In the genomic region with DNA sequence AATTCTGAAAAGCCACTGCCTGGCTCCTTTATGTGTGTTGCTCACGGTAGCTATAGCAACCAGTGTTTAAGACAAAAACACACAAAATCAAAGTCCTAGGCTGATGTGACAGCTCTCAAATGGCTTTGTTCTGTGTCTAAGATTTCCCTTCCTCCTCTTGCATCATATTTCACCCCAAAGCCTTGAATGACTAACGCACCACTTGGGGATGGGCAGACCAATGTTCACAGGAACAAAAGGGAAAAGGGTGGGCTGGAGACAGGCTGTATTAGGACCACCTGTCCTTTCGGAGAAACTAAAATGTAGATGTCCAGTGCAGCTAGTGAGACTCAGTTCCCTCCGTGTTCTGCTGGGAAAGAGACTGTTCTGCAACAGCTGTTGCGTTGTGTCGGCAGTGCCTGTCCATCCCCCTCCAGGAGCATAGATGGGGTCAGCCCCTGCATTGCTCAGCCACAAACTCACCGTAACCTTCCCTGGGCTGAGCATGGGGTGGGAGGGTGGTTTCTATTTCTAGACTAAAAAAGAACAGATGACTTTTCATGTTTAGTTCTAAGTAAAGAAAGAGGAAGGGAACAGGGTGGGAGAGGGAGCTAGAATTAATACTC, we compare ENCODE assay signal across 1 cellular context.
TF ChIP-seq lines count a peak whose summit lies in the region.

No MANE protein-coding gene starts in this region.

TF ChIP-seq in HepG2, 621 proteins besides CTCF, POLR2A, EP300 and RAD21 (continued from another document and continues in another):
- TF ChIP-seq, protein P1, sequence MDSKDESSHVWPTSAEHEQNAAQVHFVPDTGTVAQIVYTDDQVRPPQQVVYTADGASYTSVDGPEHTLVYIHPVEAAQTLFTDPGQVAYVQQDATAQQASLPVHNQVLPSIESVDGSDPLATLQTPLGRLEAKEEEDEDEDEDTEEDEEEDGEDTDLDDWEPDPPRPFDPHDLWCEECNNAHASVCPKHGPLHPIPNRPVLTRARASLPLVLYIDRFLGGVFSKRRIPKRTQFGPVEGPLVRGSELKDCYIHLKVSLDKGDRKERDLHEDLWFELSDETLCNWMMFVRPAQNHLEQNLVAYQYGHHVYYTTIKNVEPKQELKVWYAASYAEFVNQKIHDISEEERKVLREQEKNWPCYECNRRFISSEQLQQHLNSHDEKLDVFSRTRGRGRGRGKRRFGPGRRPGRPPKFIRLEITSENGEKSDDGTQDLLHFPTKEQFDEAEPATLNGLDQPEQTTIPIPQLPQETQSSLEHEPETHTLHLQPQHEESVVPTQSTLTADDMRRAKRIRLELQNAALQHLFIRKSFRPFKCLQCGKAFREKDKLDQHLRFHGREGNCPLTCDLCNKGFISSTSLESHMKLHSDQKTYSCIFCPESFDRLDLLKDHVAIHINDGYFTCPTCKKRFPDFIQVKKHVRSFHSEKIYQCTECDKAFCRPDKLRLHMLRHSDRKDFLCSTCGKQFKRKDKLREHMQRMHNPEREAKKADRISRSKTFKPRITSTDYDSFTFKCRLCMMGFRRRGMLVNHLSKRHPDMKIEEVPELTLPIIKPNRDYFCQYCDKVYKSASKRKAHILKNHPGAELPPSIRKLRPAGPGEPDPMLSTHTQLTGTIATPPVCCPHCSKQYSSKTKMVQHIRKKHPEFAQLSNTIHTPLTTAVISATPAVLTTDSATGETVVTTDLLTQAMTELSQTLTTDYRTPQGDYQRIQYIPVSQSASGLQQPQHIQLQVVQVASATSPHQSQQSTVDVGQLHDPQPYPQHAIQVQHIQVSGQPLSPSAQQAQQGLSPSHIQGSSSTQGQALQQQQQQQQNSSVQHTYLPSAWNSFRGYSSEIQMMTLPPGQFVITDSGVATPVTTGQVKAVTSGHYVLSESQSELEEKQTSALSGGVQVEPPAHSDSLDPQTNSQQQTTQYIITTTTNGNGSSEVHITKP (CRISPR knock-in tag; IDR thresholded peaks at IDR 0.05; ENCODE audit: low read depth): peak; percentile 94
- TF ChIP-seq NR1H2 (CRISPR knock-in tag; IDR thresholded peaks at IDR 0.05; ENCODE audit: borderline replicate concordance, low read depth): no peak
- no peak for TF ChIP-seq DNMT3B (CRISPR knock-in tag; conservative IDR thresholded peaks at IDR 0.05)
- TF ChIP-seq, protein P2, sequence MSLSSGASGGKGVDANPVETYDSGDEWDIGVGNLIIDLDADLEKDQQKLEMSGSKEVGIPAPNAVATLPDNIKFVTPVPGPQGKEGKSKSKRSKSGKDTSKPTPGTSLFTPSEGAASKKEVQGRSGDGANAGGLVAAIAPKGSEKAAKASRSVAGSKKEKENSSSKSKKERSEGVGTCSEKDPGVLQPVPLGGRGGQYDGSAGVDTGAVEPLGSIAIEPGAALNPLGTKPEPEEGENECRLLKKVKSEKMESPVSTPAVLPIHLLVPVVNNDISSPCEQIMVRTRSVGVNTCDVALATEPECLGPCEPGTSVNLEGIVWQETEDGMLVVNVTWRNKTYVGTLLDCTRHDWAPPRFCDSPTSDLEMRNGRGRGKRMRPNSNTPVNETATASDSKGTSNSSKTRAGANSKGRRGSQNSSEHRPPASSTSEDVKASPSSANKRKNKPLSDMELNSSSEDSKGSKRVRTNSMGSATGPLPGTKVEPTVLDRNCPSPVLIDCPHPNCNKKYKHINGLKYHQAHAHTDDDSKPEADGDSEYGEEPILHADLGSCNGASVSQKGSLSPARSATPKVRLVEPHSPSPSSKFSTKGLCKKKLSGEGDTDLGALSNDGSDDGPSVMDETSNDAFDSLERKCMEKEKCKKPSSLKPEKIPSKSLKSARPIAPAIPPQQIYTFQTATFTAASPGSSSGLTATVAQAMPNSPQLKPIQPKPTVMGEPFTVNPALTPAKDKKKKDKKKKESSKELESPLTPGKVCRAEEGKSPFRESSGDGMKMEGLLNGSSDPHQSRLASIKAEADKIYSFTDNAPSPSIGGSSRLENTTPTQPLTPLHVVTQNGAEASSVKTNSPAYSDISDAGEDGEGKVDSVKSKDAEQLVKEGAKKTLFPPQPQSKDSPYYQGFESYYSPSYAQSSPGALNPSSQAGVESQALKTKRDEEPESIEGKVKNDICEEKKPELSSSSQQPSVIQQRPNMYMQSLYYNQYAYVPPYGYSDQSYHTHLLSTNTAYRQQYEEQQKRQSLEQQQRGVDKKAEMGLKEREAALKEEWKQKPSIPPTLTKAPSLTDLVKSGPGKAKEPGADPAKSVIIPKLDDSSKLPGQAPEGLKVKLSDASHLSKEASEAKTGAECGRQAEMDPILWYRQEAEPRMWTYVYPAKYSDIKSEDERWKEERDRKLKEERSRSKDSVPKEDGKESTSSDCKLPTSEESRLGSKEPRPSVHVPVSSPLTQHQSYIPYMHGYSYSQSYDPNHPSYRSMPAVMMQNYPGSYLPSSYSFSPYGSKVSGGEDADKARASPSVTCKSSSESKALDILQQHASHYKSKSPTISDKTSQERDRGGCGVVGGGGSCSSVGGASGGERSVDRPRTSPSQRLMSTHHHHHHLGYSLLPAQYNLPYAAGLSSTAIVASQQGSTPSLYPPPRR (CRISPR knock-in tag; IDR thresholded peaks at IDR 0.05; ENCODE audit: borderline replicate concordance): peak; percentile 47; the same call in 1 of the 2 replicates
- no peak for TF ChIP-seq SP140L (CRISPR knock-in tag; IDR thresholded peaks at IDR 0.05; ENCODE audit: borderline replicate concordance)
- TF ChIP-seq ZNF570 (CRISPR knock-in tag; IDR thresholded peaks at IDR 0.05; ENCODE audit: borderline replicate concordance): no peak
- TF ChIP-seq ZFP82 (CRISPR knock-in tag; IDR thresholded peaks at IDR 0.05; ENCODE audit: borderline replicate concordance): no peak
- 0 out of 2 replicates have a peak, but pooled peaks have one; percentile 32 for TF ChIP-seq NR2F2 (IDR thresholded peaks at IDR 0.05; ENCODE audit: borderline replicate concordance, low read depth)
- peak; percentile 97 for TF ChIP-seq CEBPG (CRISPR knock-in tag; IDR thresholded peaks at IDR 0.05)
- TF ChIP-seq ETV5 (CRISPR knock-in tag; IDR thresholded peaks at IDR 0.05; ENCODE audit: borderline replicate concordance): peak; percentile 67; the same call in 1 of the 2 replicates
- TF ChIP-seq RXRB (CRISPR knock-in tag; IDR thresholded peaks at IDR 0.05; ENCODE audit: borderline replicate concordance): peak; percentile 39; the same call in 1 of the 2 replicates
- TF ChIP-seq, protein P3, sequence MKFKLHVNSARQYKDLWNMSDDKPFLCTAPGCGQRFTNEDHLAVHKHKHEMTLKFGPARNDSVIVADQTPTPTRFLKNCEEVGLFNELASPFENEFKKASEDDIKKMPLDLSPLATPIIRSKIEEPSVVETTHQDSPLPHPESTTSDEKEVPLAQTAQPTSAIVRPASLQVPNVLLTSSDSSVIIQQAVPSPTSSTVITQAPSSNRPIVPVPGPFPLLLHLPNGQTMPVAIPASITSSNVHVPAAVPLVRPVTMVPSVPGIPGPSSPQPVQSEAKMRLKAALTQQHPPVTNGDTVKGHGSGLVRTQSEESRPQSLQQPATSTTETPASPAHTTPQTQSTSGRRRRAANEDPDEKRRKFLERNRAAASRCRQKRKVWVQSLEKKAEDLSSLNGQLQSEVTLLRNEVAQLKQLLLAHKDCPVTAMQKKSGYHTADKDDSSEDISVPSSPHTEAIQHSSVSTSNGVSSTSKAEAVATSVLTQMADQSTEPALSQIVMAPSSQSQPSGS (CRISPR knock-in tag; IDR thresholded peaks at IDR 0.05): 0 out of 2 replicates have a peak, but pooled peaks have one; percentile 44
- TF ChIP-seq RARA (CRISPR knock-in tag; IDR thresholded peaks at IDR 0.05): peak; percentile 70
- TF ChIP-seq NFIC (IDR thresholded peaks at IDR 0.05; ENCODE audit: low read length): 0 out of 2 replicates have a peak, but pooled peaks have one; percentile 46
- peak; percentile 48 for TF ChIP-seq JUND (CRISPR knock-in tag; IDR thresholded peaks at IDR 0.05)
- 0 out of 2 replicates have a peak, but pooled peaks have one; percentile 31 for TF ChIP-seq SP4 (CRISPR knock-in tag; IDR thresholded peaks at IDR 0.05)
- TF ChIP-seq NCOA2 (CRISPR knock-in tag; IDR thresholded peaks at IDR 0.05): peak; percentile 71; the same call in 1 of the 2 replicates
- TF ChIP-seq ERF (CRISPR knock-in tag; IDR thresholded peaks at IDR 0.05): no peak
- no peak for TF ChIP-seq ZNF431 (CRISPR knock-in tag; IDR thresholded peaks at IDR 0.05; ENCODE audit: borderline replicate concordance, low read depth)
- TF ChIP-seq, protein P4, sequence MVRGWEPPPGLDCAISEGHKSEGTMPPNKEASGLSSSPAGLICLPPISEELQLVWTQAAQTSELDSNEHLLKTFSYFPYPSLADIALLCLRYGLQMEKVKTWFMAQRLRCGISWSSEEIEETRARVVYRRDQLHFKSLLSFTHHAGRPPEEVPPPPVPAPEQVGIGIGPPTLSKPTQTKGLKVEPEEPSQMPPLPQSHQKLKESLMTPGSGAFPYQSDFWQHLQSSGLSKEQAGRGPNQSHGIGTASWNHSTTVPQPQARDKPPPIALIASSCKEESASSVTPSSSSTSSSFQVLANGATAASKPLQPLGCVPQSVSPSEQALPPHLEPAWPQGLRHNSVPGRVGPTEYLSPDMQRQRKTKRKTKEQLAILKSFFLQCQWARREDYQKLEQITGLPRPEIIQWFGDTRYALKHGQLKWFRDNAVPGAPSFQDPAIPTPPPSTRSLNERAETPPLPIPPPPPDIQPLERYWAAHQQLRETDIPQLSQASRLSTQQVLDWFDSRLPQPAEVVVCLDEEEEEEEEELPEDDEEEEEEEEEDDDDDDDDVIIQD (CRISPR knock-in tag; IDR thresholded peaks at IDR 0.05; ENCODE audit: low read depth): peak; percentile 57; the same call in 1 of the 2 replicates
- 0 out of 2 replicates have a peak, but pooled peaks have one; percentile 45 for TF ChIP-seq DPF2 (CRISPR knock-in tag; IDR thresholded peaks at IDR 0.05; ENCODE audit: borderline replicate concordance, low read depth)
- TF ChIP-seq, protein P5, sequence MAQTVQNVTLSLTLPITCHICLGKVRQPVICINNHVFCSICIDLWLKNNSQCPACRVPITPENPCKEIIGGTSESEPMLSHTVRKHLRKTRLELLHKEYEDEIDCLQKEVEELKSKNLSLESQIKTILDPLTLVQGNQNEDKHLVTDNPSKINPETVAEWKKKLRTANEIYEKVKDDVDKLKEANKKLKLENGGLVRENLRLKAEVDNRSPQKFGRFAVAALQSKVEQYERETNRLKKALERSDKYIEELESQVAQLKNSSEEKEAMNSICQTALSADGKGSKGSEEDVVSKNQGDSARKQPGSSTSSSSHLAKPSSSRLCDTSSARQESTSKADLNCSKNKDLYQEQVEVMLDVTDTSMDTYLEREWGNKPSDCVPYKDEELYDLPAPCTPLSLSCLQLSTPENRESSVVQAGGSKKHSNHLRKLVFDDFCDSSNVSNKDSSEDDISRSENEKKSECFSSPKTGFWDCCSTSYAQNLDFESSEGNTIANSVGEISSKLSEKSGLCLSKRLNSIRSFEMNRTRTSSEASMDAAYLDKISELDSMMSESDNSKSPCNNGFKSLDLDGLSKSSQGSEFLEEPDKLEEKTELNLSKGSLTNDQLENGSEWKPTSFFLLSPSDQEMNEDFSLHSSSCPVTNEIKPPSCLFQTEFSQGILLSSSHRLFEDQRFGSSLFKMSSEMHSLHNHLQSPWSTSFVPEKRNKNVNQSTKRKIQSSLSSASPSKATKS (CRISPR knock-in tag; IDR thresholded peaks at IDR 0.05): no peak
- peak; percentile 69 for TF ChIP-seq TCF7 (IDR thresholded peaks at IDR 0.05; ENCODE audit: low read depth)
- no peak for TF ChIP-seq SUZ12 (IDR thresholded peaks at IDR 0.05; ENCODE audit: low read depth, low read length)
- peak; percentile 48; the same call in 1 of the 2 replicates for TF ChIP-seq IRF2 (CRISPR knock-in tag; IDR thresholded peaks at IDR 0.05)
- TF ChIP-seq STAG1 (CRISPR knock-in tag; IDR thresholded peaks at IDR 0.05): no peak
- TF ChIP-seq, protein P6, sequence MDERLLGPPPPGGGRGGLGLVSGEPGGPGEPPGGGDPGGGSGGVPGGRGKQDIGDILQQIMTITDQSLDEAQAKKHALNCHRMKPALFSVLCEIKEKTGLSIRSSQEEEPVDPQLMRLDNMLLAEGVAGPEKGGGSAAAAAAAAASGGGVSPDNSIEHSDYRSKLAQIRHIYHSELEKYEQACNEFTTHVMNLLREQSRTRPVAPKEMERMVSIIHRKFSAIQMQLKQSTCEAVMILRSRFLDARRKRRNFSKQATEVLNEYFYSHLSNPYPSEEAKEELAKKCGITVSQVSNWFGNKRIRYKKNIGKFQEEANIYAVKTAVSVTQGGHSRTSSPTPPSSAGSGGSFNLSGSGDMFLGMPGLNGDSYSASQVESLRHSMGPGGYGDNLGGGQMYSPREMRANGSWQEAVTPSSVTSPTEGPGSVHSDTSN (CRISPR knock-in tag; IDR thresholded peaks at IDR 0.05): peak; percentile 60; the same call in 1 of the 2 replicates
- peak; percentile 52; the same call in 1 of the 2 replicates for TF ChIP-seq ELF4 (CRISPR knock-in tag; IDR thresholded peaks at IDR 0.05; ENCODE audit: borderline replicate concordance)
- no peak for TF ChIP-seq ZNF350 (CRISPR knock-in tag; IDR thresholded peaks at IDR 0.05; ENCODE audit: borderline replicate concordance, low read depth)
- TF ChIP-seq ATF7-NPFF (CRISPR knock-in tag; IDR thresholded peaks at IDR 0.05; ENCODE audit: low read depth): no peak
- TF ChIP-seq ZFP37 (CRISPR knock-in tag; IDR thresholded peaks at IDR 0.05; ENCODE audit: borderline replicate concordance): no peak
- TF ChIP-seq, protein P7, sequence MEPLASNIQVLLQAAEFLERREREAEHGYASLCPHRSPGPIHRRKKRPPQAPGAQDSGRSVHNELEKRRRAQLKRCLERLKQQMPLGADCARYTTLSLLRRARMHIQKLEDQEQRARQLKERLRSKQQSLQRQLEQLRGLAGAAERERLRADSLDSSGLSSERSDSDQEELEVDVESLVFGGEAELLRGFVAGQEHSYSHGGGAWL (CRISPR knock-in tag; IDR thresholded peaks at IDR 0.05): no peak
- no peak for TF ChIP-seq CAMTA2 (CRISPR knock-in tag; IDR thresholded peaks at IDR 0.05; ENCODE audit: borderline replicate concordance)
- TF ChIP-seq, protein P8, sequence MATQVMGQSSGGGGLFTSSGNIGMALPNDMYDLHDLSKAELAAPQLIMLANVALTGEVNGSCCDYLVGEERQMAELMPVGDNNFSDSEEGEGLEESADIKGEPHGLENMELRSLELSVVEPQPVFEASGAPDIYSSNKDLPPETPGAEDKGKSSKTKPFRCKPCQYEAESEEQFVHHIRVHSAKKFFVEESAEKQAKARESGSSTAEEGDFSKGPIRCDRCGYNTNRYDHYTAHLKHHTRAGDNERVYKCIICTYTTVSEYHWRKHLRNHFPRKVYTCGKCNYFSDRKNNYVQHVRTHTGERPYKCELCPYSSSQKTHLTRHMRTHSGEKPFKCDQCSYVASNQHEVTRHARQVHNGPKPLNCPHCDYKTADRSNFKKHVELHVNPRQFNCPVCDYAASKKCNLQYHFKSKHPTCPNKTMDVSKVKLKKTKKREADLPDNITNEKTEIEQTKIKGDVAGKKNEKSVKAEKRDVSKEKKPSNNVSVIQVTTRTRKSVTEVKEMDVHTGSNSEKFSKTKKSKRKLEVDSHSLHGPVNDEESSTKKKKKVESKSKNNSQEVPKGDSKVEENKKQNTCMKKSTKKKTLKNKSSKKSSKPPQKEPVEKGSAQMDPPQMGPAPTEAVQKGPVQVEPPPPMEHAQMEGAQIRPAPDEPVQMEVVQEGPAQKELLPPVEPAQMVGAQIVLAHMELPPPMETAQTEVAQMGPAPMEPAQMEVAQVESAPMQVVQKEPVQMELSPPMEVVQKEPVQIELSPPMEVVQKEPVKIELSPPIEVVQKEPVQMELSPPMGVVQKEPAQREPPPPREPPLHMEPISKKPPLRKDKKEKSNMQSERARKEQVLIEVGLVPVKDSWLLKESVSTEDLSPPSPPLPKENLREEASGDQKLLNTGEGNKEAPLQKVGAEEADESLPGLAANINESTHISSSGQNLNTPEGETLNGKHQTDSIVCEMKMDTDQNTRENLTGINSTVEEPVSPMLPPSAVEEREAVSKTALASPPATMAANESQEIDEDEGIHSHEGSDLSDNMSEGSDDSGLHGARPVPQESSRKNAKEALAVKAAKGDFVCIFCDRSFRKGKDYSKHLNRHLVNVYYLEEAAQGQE (IDR thresholded peaks at IDR 0.05; ENCODE audit: borderline replicate concordance in 1 of 2, low read depth in 1 of 2, low read length in 2 of 2): 0 out of 4 replicates have a peak, but pooled peaks of 1 of the 2 experiments have one; percentile 5
- peak; percentile 83 for TF ChIP-seq ELF3 (CRISPR knock-in tag; IDR thresholded peaks at IDR 0.05)
